In genomic region chr19:39970424-39970673, GRCh38 we compare ENCODE assay signal across 8 cellular contexts. TPM values are rescaled to one million over a fixed set of nuclear protein-coding genes. Genes with fewer than 3 reads are reported as not detected.
DNase-seq lines count a peak whose midpoint lies in the region; ATAC-seq and TF ChIP-seq lines count a peak whose summit lies in the region.

No MANE protein-coding gene starts in this region.

- H3K4me3 ChIP-seq in body of pancreas (peak overlapping the region; percentile 58 to 63), lower leg skin (ENCODE audit: low read depth, poor library complexity, severe bottlenecking) (peak overlapping the region; percentile 77), tibial nerve (peak overlapping the region; percentile 69 to 83 (median 79))

- peak overlapping the region; percentile 98 for H3K4me3 Mint-ChIP-seq in activated naive CD4-positive, alpha-beta T cell treated with anti-CD3 and anti-CD28 coated beads, Interleukin-2, amount 50 U/mL, for 24 hours

- 2 to 3% methylated on average over 5 to 11 of the region's 11 CpGs for WGBS in body of pancreas, 2 donors
- WGBS in lower leg skin, 2 donors: 0 to 10% methylated on average over 4 to 11 of the region's 11 CpGs
- 7 to 8% methylated on average over 11 of the region's 11 CpGs for WGBS in tibial nerve, 2 donors

- peaks cover 59% of the 10 kb centered on the region for H3K4me1 Mint-ChIP-seq in activated naive CD4-positive, alpha-beta T cell treated with anti-CD3 and anti-CD28 coated beads, Interleukin-2, amount 50 U/mL, for 24 hours

- peak; percentile 21 for ATAC-seq in body of pancreas

- no peaks in the 10 kb centered on the region for H3K9me3 Mint-ChIP-seq in activated naive CD4-positive, alpha-beta T cell treated with anti-CD3 and anti-CD28 coated beads, Interleukin-2, amount 50 U/mL, for 24 hours

- H3K36me3 ChIP-seq in body of pancreas (replicated peaks in 1 of 2; ENCODE audit: insufficient read depth in 1 of 2, low read depth in 2 of 2) (peaks cover 0 to 14% of the 10 kb centered on the region in 2 donors), tibial nerve (peaks cover 0 to 34% (median 18%) of the 10 kb centered on the region in 3 donors)

- H3K27me3 Mint-ChIP-seq in activated naive CD4-positive, alpha-beta T cell treated with anti-CD3 and anti-CD28 coated beads, Interleukin-2, amount 50 U/mL, for 24 hours: no peaks in the 10 kb centered on the region

- peak overlapping the region; percentile 99 for H3K27ac Mint-ChIP-seq in activated naive CD4-positive, alpha-beta T cell treated with anti-CD3 and anti-CD28 coated beads, Interleukin-2, amount 50 U/mL, for 24 hours

- peaks cover 20% of the 10 kb centered on the region for H3K4me1 ChIP-seq in body of pancreas
- peaks cover 4 to 35% (median 15%) of the 10 kb centered on the region in 4 donors for H3K4me1 ChIP-seq in tibial nerve

- H3K27me3 ChIP-seq in body of pancreas (no peaks in the 10 kb centered on the region), tibial nerve (no peaks in the 10 kb centered on the region)

- DNase-seq in activated naive CD4-positive, alpha-beta T cell treated with anti-CD3 and anti-CD28 coated beads, Interleukin-2, amount 50 U/mL, for 16 hours: no peak
- DNase-seq in NCI-H146 (lab: John Stamatoyannopoulos, UW) (peak; percentile 60), body of pancreas (no peak), lower leg skin (ENCODE audit: low spot score in 2 of 2) (peak in 1 of 2 donors; percentile 17), tibial nerve (ENCODE audit: low spot score in 2 of 2) (no peak), activated gamma-delta T cell (lab: John Stamatoyannopoulos, UW) (no peak), DMS 273 (lab: John Stamatoyannopoulos, UW; ENCODE audit: unreplicated experiment) (no peak)

- no peaks in the 10 kb centered on the region for H3K9me3 ChIP-seq in body of pancreas
- no peaks in the 10 kb centered on the region for H3K9me3 ChIP-seq in tibial nerve

- no peak for TF ChIP-seq EP300 in tibial nerve (IDR thresholded peaks at IDR 0.05)

- H3K27ac ChIP-seq in body of pancreas (peak overlapping the region; percentile 86 to 93 (median 90)), tibial nerve (peak overlapping the region; percentile 70 to 96 (median 91))

- peaks cover 24% of the 10 kb centered on the region for H3K36me3 Mint-ChIP-seq in activated naive CD4-positive, alpha-beta T cell treated with anti-CD3 and anti-CD28 coated beads, Interleukin-2, amount 50 U/mL, for 24 hours

- intact Hi-C loops in body of pancreas (cut with DNase I): no loop called here
- intact Hi-C loops in lower leg skin (cut with DNase I; ENCODE audit: low total_unique reads): no loop called here

- TF ChIP-seq CTCF in body of pancreas (IDR thresholded peaks at IDR 0.05) (no peak), lower leg skin (IDR thresholded peaks at IDR 0.05) (no peak), tibial nerve (IDR thresholded peaks at IDR 0.05) (no peak)

- no peak for TF ChIP-seq POLR2A in body of pancreas (IDR thresholded peaks at IDR 0.05)
- TF ChIP-seq POLR2A in lower leg skin (IDR thresholded peaks at IDR 0.05): no peak
- no peak for TF ChIP-seq POLR2A in tibial nerve (IDR thresholded peaks at IDR 0.05)

RNA-seq across cellular contexts. Expression of gene PSMC4, which starts 0.6 kb away (rescaled TPM):
- 10 to 100 TPM; 14.2 to 43.8 TPM for total RNA-seq in body of pancreas
- 10 to 100 TPM; 78.0 to 92.5 (median 87.7) TPM for total RNA-seq in lower leg skin
- 10 to 100 TPM; 49.4 to 91.8 (median 69.5) TPM for total RNA-seq in tibial nerve

RNA-seq across cellular contexts. Expression of gene ZNF546, which starts 26.5 kb away (rescaled TPM):
- total RNA-seq in body of pancreas: 1 to 10 TPM in 1 of 2 donors, under 1 TPM in 1; 0.66 to 2.6 TPM
- total RNA-seq in lower leg skin: 1 to 10 TPM in 2 of 4 donors, under 1 TPM in 2; 0.30 to 4.8 (median 1.4) TPM
- 10 to 100 TPM in 2 of 4 donors, 1 to 10 TPM in 2; 4.2 to 13.3 (median 9.0) TPM for total RNA-seq in tibial nerve

RNA-seq across cellular contexts. Expression of gene FCGBP, which starts 35.9 kb away (rescaled TPM):
- 10 to 100 TPM; 19.4 to 24.1 TPM for total RNA-seq in body of pancreas
- total RNA-seq in lower leg skin: 100 to 1,000 TPM; 155 to 286 (median 194) TPM
- 100 to 1,000 TPM in 1 of 4 donors, 10 to 100 TPM in 3; 17.4 to 122 (median 72.1) TPM for total RNA-seq in tibial nerve
